ENCODE assay signal across 10 cellular contexts in genomic region chr4:161555689-161556660, GRCh38.
DNase-seq lines count a peak whose midpoint lies in the region; ATAC-seq and TF ChIP-seq lines count a peak whose summit lies in the region.
"Had no signal": no experiment of that assay in that cellular context is flagged by ENCODE, and none has a peak within 500 bp of the region (broad histone marks: within the 10 kb centered on the region; RNA-seq: fewer than 3 reads in every experiment).

No MANE protein-coding gene starts in this region.

- no peaks in the 10 kb centered on the region for H3K36me3 ChIP-seq in GM06990 (ENCODE audit: control insufficient read depth, insufficient read depth, low read length)

- no peak overlapping the region for H3K4me3 ChIP-seq in GM06990 (replicated peaks; ENCODE audit: low read depth, low read length)

- intact Hi-C loops in posterior vena cava (cut with DNase I) (no loop called here), Right ventricle myocardium superior (cut with DNase I) (no loop called here)

- no peak for TF ChIP-seq CTCF in GM06990 (IDR thresholded peaks at IDR 0.05; ENCODE audit: insufficient read depth, low read length, poor library complexity, severe bottlenecking)

- DNase-seq in GM06990 (ENCODE audit: extremely low read depth, insufficient read length) (peak; percentile 29), dedifferentiated amniotic fluid mesenchymal stem cell (ENCODE audit: extremely low spot score) (peak; percentile 66), posterior vena cava (ENCODE audit: low spot score) (no peak), hippocampal formation (lab: John Stamatoyannopoulos, UW) (no peak), Right ventricle myocardium superior (no peak)
- DNase-seq: activated effector memory CD4-positive, alpha-beta T cell treated with anti-CD3 and anti-CD28 coated beads, Interleukin-2, amount 50 U/mL, for 16 hours; RPMI8226 had no signal

- H3K27me3 ChIP-seq in GM06990 (replicated peaks; ENCODE audit: control insufficient read depth, insufficient read depth, low read length), result no peaks in the 10 kb centered on the region

- ATAC-seq in GM21717 (IDR thresholded peaks at IDR 0.05; ENCODE audit: unreplicated experiment) (peak; percentile 92), HG03457 (IDR thresholded peaks at IDR 0.05; ENCODE audit: unreplicated experiment) (peak; percentile 70), Right ventricle myocardium superior (ENCODE audit: poor library complexity) (no peak), HG03097 (IDR thresholded peaks at IDR 0.05; ENCODE audit: low FRiP score, unreplicated experiment) (no peak)

Comparison
In these comparisons a context has a peak if more than half of its experiments do, and no peak if none do; other contexts are left out.
1. DNase-seq: peak in GM06990 (single experiment) and dedifferentiated amniotic fluid mesenchymal stem cell (single experiment); none in posterior vena cava (single experiment), hippocampal formation (0 of 2) and Right ventricle myocardium superior (single experiment).
2. ATAC-seq: peak in GM21717 (single experiment) and HG03457 (single experiment); none in Right ventricle myocardium superior (single experiment) and HG03097 (single experiment).